ENCODE assay signal across 1 cellular context in the genomic region with DNA sequence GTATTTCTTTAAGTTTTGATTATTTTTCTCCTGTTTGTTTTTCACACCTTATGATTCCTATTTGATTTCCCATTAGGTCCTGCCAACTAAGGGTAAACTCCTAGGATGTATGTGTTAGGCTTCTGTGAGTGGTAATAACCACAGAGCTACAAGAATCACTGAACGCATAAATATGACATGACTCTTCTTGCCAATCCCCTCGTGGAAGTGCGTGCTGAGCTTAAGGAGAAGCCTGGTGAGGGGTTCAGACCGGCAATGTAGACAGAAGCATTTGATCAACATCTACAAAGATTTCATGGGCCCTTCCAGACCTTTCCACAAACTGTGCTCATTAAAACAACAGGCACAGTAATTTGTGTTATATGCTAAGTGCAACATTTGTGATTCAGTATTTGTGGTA.
TF ChIP-seq lines count a peak whose summit lies in the region.

No MANE protein-coding gene starts in this region.

TF ChIP-seq in WTC11, 78 proteins besides CTCF, POLR2A, EP300 and RAD21 (continued from another document):
- TF ChIP-seq, protein P1, sequence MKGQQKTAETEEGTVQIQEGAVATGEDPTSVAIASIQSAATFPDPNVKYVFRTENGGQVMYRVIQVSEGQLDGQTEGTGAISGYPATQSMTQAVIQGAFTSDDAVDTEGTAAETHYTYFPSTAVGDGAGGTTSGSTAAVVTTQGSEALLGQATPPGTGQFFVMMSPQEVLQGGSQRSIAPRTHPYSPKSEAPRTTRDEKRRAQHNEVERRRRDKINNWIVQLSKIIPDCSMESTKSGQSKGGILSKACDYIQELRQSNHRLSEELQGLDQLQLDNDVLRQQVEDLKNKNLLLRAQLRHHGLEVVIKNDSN (CRISPR knock-in tag; IDR thresholded peaks at IDR 0.05), result no peak
- TF ChIP-seq MAX (CRISPR knock-in tag; IDR thresholded peaks at IDR 0.05) (no peak), TEAD4 (CRISPR knock-in tag; IDR thresholded peaks at IDR 0.05) (no peak), KAT7 (CRISPR knock-in tag; IDR thresholded peaks at IDR 0.05; ENCODE audit: borderline replicate concordance) (no peak), USF2 (CRISPR knock-in tag; IDR thresholded peaks at IDR 0.05) (no peak), NFE2L1 (CRISPR knock-in tag; IDR thresholded peaks at IDR 0.05) (no peak), SMAD4 (CRISPR knock-in tag; IDR thresholded peaks at IDR 0.05) (no peak), E2F1 (CRISPR knock-in tag; IDR thresholded peaks at IDR 0.05) (no peak), CREM (CRISPR knock-in tag; IDR thresholded peaks at IDR 0.05) (no peak)
- TF ChIP-seq, protein P2, sequence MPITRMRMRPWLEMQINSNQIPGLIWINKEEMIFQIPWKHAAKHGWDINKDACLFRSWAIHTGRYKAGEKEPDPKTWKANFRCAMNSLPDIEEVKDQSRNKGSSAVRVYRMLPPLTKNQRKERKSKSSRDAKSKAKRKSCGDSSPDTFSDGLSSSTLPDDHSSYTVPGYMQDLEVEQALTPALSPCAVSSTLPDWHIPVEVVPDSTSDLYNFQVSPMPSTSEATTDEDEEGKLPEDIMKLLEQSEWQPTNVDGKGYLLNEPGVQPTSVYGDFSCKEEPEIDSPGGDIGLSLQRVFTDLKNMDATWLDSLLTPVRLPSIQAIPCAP (CRISPR knock-in tag; IDR thresholded peaks at IDR 0.05), result no peak
- TF ChIP-seq, protein P3, sequence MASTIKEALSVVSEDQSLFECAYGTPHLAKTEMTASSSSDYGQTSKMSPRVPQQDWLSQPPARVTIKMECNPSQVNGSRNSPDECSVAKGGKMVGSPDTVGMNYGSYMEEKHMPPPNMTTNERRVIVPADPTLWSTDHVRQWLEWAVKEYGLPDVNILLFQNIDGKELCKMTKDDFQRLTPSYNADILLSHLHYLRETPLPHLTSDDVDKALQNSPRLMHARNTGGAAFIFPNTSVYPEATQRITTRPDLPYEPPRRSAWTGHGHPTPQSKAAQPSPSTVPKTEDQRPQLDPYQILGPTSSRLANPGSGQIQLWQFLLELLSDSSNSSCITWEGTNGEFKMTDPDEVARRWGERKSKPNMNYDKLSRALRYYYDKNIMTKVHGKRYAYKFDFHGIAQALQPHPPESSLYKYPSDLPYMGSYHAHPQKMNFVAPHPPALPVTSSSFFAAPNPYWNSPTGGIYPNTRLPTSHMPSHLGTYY (CRISPR knock-in tag; IDR thresholded peaks at IDR 0.05), result no peak
